ENCODE assay signal across 8 cellular contexts in genomic region chr6:85537055-85537494, GRCh38. TPM values are rescaled to one million over a fixed set of nuclear protein-coding genes. Genes with fewer than 3 reads are reported as not detected.
DNase-seq lines count a peak whose midpoint lies in the region; ATAC-seq and TF ChIP-seq lines count a peak whose summit lies in the region.

No MANE protein-coding gene starts in this region.

- CTCF ChIA-PET in SK-N-SH (lab: Yijun Ruan, JAX) (interaction anchor here (0.5 to 3.0 kb wide), 42 partner anchors 9 to 1185 kb away, joined by 3 to 31 read pairs (median 4); partner anchors contain the start of genes NT5E and SNX14), Panc1 (lab: Charles Lee) (interaction anchor here (0.5 to 1.4 kb wide), 2 partner anchors 87 to 182 kb away, joined by 3 to 4 read pairs; partner anchors contain the start of gene NT5E)

- peaks cover 49 to 58% of the 10 kb centered on the region in 2 experiments for H3K36me3 ChIP-seq in SK-N-SH (replicated peaks in 1 of 2; ENCODE audit: control insufficient read depth in 1 of 2, insufficient read depth in 2 of 2, low read length in 1 of 2)
- H3K36me3 ChIP-seq in Panc1 (ENCODE audit: control insufficient read depth, insufficient read depth, low read length) = peaks cover 37% of the 10 kb centered on the region
- peaks cover 21 to 23% (median 22%) of the 10 kb centered on the region in 3 donors for H3K36me3 ChIP-seq in tibial artery
- H3K36me3 ChIP-seq in WERI-Rb-1 = no peaks in the 10 kb centered on the region; the same call in none of the 2 replicates

- H4K20me1 ChIP-seq in SK-N-SH (ENCODE audit: insufficient read depth) = no peaks in the 10 kb centered on the region

- H3F3A ChIP-seq in SK-N-SH (replicated peaks; ENCODE audit: insufficient read depth) = peaks cover 11% of the 10 kb centered on the region

- H3K27ac ChIP-seq in SK-N-SH (ENCODE audit: low read depth in 2 of 2, low read length in 1 of 2) = peak overlapping the region in 1 of 2 experiments; percentile 20; a peak in 1 of 4 replicates
- H3K27ac ChIP-seq in Panc1 (ENCODE audit: low read length) = no peak overlapping the region
- peak overlapping the region in 1 of 2 donors; percentile 5 for H3K27ac ChIP-seq in tibial artery
- no peak overlapping the region for H3K27ac ChIP-seq in WERI-Rb-1

- no peaks in the 10 kb centered on the region for H3K9me2 ChIP-seq in SK-N-SH

- DNase-seq in SK-N-SH (peak; percentile 14), Panc1 (ENCODE audit: low read depth, low spot score) (no peak), fibroblast of pulmonary artery (ENCODE audit: low read depth) (peak; percentile 35), tibial artery (no peak), WERI-Rb-1 (no peak)
- DNase-seq in activated CD4-positive, CD25-positive, alpha-beta regulatory T cell treated with anti-CD3 and anti-CD28 coated beads, Interleukin-2, amount 50 U/mL, for 72 hours = no peak

- no peak overlapping the region; a peak in 1 of 4 replicates for H3K4me3 ChIP-seq in SK-N-SH (ENCODE audit: low read depth in 2 of 2, low read length in 1 of 2)
- no peak overlapping the region for H3K4me3 ChIP-seq in Panc1 (ENCODE audit: low read depth in 2 of 2, low read length in 2 of 2)
- H3K4me3 ChIP-seq in fibroblast of pulmonary artery (replicated peaks; ENCODE audit: low read depth, low read length) = no peak overlapping the region
- no peak overlapping the region for H3K4me3 ChIP-seq in tibial artery
- H3K4me3 ChIP-seq in WERI-Rb-1 (ENCODE audit: low read depth, low read length) = no peak overlapping the region

- no peaks in the 10 kb centered on the region for H3K27me3 ChIP-seq in SK-N-SH (ENCODE audit: insufficient read depth)
- H3K27me3 ChIP-seq in Panc1 (ENCODE audit: control insufficient read depth, insufficient read depth, low read length) = no peaks in the 10 kb centered on the region
- no peaks in the 10 kb centered on the region for H3K27me3 ChIP-seq in tibial artery
- H3K27me3 ChIP-seq in WERI-Rb-1 (ENCODE audit: insufficient read depth, low read depth, severe bottlenecking) = no peaks in the 10 kb centered on the region

- TF ChIP-seq EP300 in SK-N-SH (IDR thresholded peaks at IDR 0.05; ENCODE audit: borderline replicate concordance in 1 of 2, low read depth in 1 of 2, low read length in 1 of 2) = no peak

- POLR2A ChIA-PET in SK-N-SH (lab: Yijun Ruan, JAX) = no interaction called here
- POLR2A ChIA-PET in Panc1 (lab: Charles Lee) = no interaction called here

- H2AFZ ChIP-seq in SK-N-SH (ENCODE audit: low read depth) = no peak overlapping the region

- no TSS peak for BruUV-seq in Panc1 (replicated peaks; lab: Mats Ljungman, UMichigan)

- WGBS in SK-N-SH (ENCODE audit: low lambda C conversion rate) = 23% methylated on average over 2 of the region's 2 CpGs

- in situ Hi-C loops in Panc1 (cut with HindIII; ENCODE audit: low pct_unique_long_range_greater_than_20kb, low sequenced_read_pairs) = no loop called here

- H3K4me2 ChIP-seq in SK-N-SH = no peak overlapping the region

- no peak overlapping the region for H3K9ac ChIP-seq in SK-N-SH

- peaks cover 7% of the 10 kb centered on the region; the same call in 1 of the 2 replicates for H3K79me2 ChIP-seq in SK-N-SH (ENCODE audit: insufficient read depth)

- H3K4me1 ChIP-seq in SK-N-SH (ENCODE audit: control insufficient read depth in 1 of 2, insufficient read depth in 2 of 2, low read depth in 1 of 2, low read length in 1 of 2) (no peaks in the 10 kb centered on the region), Panc1 (ENCODE audit: control insufficient read depth, insufficient read depth, low read length) (no peaks in the 10 kb centered on the region), tibial artery (peaks cover 0 to 8% (median 0%) of the 10 kb centered on the region in 4 donors)

- no peaks in the 10 kb centered on the region for H3K9me3 ChIP-seq in SK-N-SH
- no peaks in the 10 kb centered on the region for H3K9me3 ChIP-seq in Panc1 (ENCODE audit: control insufficient read depth, insufficient read depth, low read depth, low read length)
- no peaks in the 10 kb centered on the region for H3K9me3 ChIP-seq in tibial artery
- H3K9me3 ChIP-seq in WERI-Rb-1 (ENCODE audit: severe bottlenecking) = no peaks in the 10 kb centered on the region

- ATAC-seq in SK-N-SH treated with all-trans-retinoic acid at 6 μM for 48 hours (no peak), Panc1 (no peak), HG03378 (IDR thresholded peaks at IDR 0.05; ENCODE audit: unreplicated experiment) (no peak)

- intact Hi-C loops in Panc1 (cut with micrococcal nuclease; ENCODE audit: unreplicated experiment) = loop anchor here (2.0 kb wide), 1 partner anchor 180 kb away; no protein-coding TSS in a partner anchor
- intact Hi-C loops in tibial artery (cut with DNase I; ENCODE audit: low total_unique reads) = loop anchor here (5.0 kb wide), 1 partner anchor 185 kb away; no protein-coding TSS in a partner anchor

- peak; percentile 85 for TF ChIP-seq CTCF in SK-N-SH (IDR thresholded peaks at IDR 0.05)
- peak; percentile 56; the same call in 1 of the 2 replicates for TF ChIP-seq CTCF in Panc1 (IDR thresholded peaks at IDR 0.05)
- TF ChIP-seq CTCF in fibroblast of pulmonary artery (IDR thresholded peaks at IDR 0.05; ENCODE audit: low read length, missing control alignments) = peak; percentile 41
- TF ChIP-seq CTCF in tibial artery (IDR thresholded peaks at IDR 0.05) = peak; percentile 24 to 60
- no peak for TF ChIP-seq CTCF in WERI-Rb-1 (IDR thresholded peaks at IDR 0.05; ENCODE audit: low read depth, low read length)

- peak; percentile 18; the same call in 1 of the 2 replicates for TF ChIP-seq RAD21 in SK-N-SH (IDR thresholded peaks at IDR 0.05; ENCODE audit: low read length)

TF ChIP-seq in SK-N-SH, 30 proteins besides CTCF, POLR2A, EP300 and RAD21:
- TF ChIP-seq JUND (IDR thresholded peaks at IDR 0.05) = no peak
- TF ChIP-seq POLR2AphosphoS5 (IDR thresholded peaks at IDR 0.05; ENCODE audit: low read depth, low read length) = no peak
- TF ChIP-seq TEAD4 (IDR thresholded peaks at IDR 0.05; ENCODE audit: borderline replicate concordance, insufficient read depth) = no peak
- no peak for TF ChIP-seq NFIC (IDR thresholded peaks at IDR 0.05; ENCODE audit: borderline replicate concordance)
- TF ChIP-seq ELF1 (IDR thresholded peaks at IDR 0.05) = no peak
- TF ChIP-seq TAF1 (IDR thresholded peaks at IDR 0.05; ENCODE audit: borderline replicate concordance, low read depth, low read length) = no peak
- TF ChIP-seq TCF12 (IDR thresholded peaks at IDR 0.05) = no peak
- TF ChIP-seq FOSL2 (IDR thresholded peaks at IDR 0.05; ENCODE audit: borderline replicate concordance, low read depth) = no peak
- no peak for TF ChIP-seq RCOR1 (IDR thresholded peaks at IDR 0.05; ENCODE audit: low read length)
- no peak for TF ChIP-seq PBX3 (IDR thresholded peaks at IDR 0.05)
- TF ChIP-seq CHD2 (IDR thresholded peaks at IDR 0.05; ENCODE audit: low read length, partially characterized antibody) = no peak
- TF ChIP-seq FOXM1 (IDR thresholded peaks at IDR 0.05; ENCODE audit: low read depth) = no peak
- TF ChIP-seq SIN3A (IDR thresholded peaks at IDR 0.05; ENCODE audit: borderline replicate concordance, low read depth, low read length) = no peak
- TF ChIP-seq YY1 (IDR thresholded peaks at IDR 0.05; ENCODE audit: low read depth) = no peak

TF ChIP-seq in SK-N-SH treated with all-trans-retinoic acid at 6 μM for 48 hours, 23 proteins besides CTCF, POLR2A, EP300 and RAD21:
- no peak for TF ChIP-seq ARNTL (CRISPR knock-in tag; IDR thresholded peaks at IDR 0.05; ENCODE audit: borderline replicate concordance, low read depth)
- no peak for TF ChIP-seq ZFP30 (CRISPR knock-in tag; IDR thresholded peaks at IDR 0.05)
- TF ChIP-seq SNAI2 (CRISPR knock-in tag; IDR thresholded peaks at IDR 0.05) = no peak
- no peak for TF ChIP-seq ZNF8 (CRISPR knock-in tag; IDR thresholded peaks at IDR 0.05)
- no peak for TF ChIP-seq PPARA (CRISPR knock-in tag; IDR thresholded peaks at IDR 0.05; ENCODE audit: borderline replicate concordance)
- TF ChIP-seq CREB5 (CRISPR knock-in tag; IDR thresholded peaks at IDR 0.05; ENCODE audit: low read depth) = no peak
- no peak for TF ChIP-seq TCF4 (CRISPR knock-in tag; IDR thresholded peaks at IDR 0.05; ENCODE audit: borderline replicate concordance)

RNA-seq across cellular contexts. Expression of gene SNX14, which starts 56.6 kb away (rescaled TPM):
- 40.4 and 53.9 TPM in 2 replicates for polyA plus RNA-seq in SK-N-SH (2012; rRNA removed)
- 45.8 and 56.8 TPM in 2 replicates for polyA plus RNA-seq in SK-N-SH (2012; cell fraction: cytosol; rRNA removed)
- polyA plus RNA-seq in SK-N-SH (2012; cell fraction: nucleus; rRNA removed) = 86.5 and 129 TPM in 2 replicates
- total RNA-seq in Panc1 (2021; ENCODE audit: unreplicated experiment) = 119 TPM
- polyA plus RNA-seq in Panc1 (2012; ENCODE audit: insufficient read length) = 94.1 TPM

Comparison
In these comparisons a context has a peak if more than half of its experiments do, and no peak if none do; other contexts are left out.
1. DNase-seq: peak in SK-N-SH (single experiment) and fibroblast of pulmonary artery (single experiment); none in Panc1 (single experiment), tibial artery (0 of 2), activated CD4-positive, CD25-positive, alpha-beta regulatory T cell treated with anti-CD3 and anti-CD28 coated beads, Interleukin-2, amount 50 U/mL, for 72 hours (single experiment) and WERI-Rb-1 (single experiment).